1 cellular context compared by ENCODE assay signal in genomic region chr20:57707849-57708693, GRCh38.
TF ChIP-seq lines count a peak whose summit lies in the region.

No MANE protein-coding gene starts in this region.

TF ChIP-seq in GM12878, 131 proteins besides CTCF, POLR2A, EP300 and RAD21 (continued from another document):
- no peak for TF ChIP-seq CUX1 (IDR thresholded peaks at IDR 0.05; ENCODE audit: insufficient replicate concordance, low read depth, low read length)
- TF ChIP-seq NRF1 (conservative IDR thresholded peaks at IDR 0.05; ENCODE audit: low read depth, low read length), result no peak
- TF ChIP-seq NFIC (IDR thresholded peaks at IDR 0.05; ENCODE audit: low read depth, low read length), result no peak
- no peak for TF ChIP-seq E2F4 (IDR thresholded peaks at IDR 0.05; ENCODE audit: low read depth, low read length)
- no peak for TF ChIP-seq FOXM1 (IDR thresholded peaks at IDR 0.05; ENCODE audit: low read depth, low read length)
